Comparison of ENCODE assay signal across 19 cellular contexts in the genomic region with DNA sequence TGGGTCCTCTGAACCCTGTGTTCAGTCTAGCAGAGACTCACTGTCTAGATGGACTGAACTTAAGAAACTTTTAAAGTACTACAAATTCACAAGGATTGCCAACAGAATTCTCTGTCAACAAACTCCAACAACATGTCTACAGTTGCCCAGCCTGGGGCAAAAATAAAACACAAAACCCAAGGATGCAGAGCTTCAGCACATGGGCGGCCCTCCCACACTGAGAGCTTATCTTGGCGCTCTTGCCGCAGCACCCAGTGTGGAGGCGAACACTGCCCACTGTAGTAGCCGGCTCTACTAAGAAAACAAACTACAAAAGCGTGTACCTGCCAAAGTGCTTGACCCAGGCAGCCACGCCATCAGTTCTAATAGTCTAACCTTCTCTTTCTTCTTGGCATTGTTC.
DNase-seq lines count a peak whose midpoint lies in the region; ATAC-seq, FAIRE-seq and TF ChIP-seq lines count a peak whose summit lies in the region.
"Had no signal": no experiment of that assay in that cellular context is flagged by ENCODE, and none has a peak within 500 bp of the region (broad histone marks: within the 10 kb centered on the region; RNA-seq: fewer than 3 reads in every experiment).

No MANE protein-coding gene starts in this region.

- no peaks in the 10 kb centered on the region for H3K27me3 ChIP-seq in MG63
- no peaks in the 10 kb centered on the region for H3K27me3 ChIP-seq in K562 (ENCODE audit: control insufficient read depth in 2 of 2, insufficient read depth in 2 of 2, low read length in 2 of 2)
- no peaks in the 10 kb centered on the region for H3K27me3 ChIP-seq in left lung
- H3K27me3 ChIP-seq in testis = no peaks in the 10 kb centered on the region

- BruUV-seq in K562 (replicated peaks; lab: Mats Ljungman, UMichigan) = no TSS peak

- H3K36me3 ChIP-seq in MG63 (no peaks in the 10 kb centered on the region), K562 (ENCODE audit: control insufficient read depth, insufficient read depth, low read length) (no peaks in the 10 kb centered on the region), left lung (peaks cover 0 to 6% of the 10 kb centered on the region in 2 donors), testis (ENCODE audit: low read depth, missing control alignments) (no peaks in the 10 kb centered on the region)

- ATAC-seq in K562 = 0 out of 3 replicates have a peak, but pooled peaks have one; percentile 36
- peak; percentile 27 for ATAC-seq in left lung
- ATAC-seq: HepG2, Panc1 had no signal

- FAIRE-seq in K562 (lab: Jason Lieb, UNC) = no peak
- no peak for FAIRE-seq in urothelium cell line (lab: Jason Lieb, UNC)
- FAIRE-seq: H1, HepG2 had no signal

- H3K9ac ChIP-seq in K562 (ENCODE audit: insufficient read depth in 1 of 2, low read depth in 2 of 2, low read length in 2 of 2) = no peak overlapping the region

- H3K9me3 ChIP-seq in MG63 (no peaks in the 10 kb centered on the region), K562 (replicated peaks; ENCODE audit: control insufficient read depth, insufficient read depth, low read depth, low read length) (no peaks in the 10 kb centered on the region), left lung (no peaks in the 10 kb centered on the region), testis (no peaks in the 10 kb centered on the region)

- H3K79me2 ChIP-seq in K562 (ENCODE audit: control insufficient read depth, insufficient read depth, low read length) = no peaks in the 10 kb centered on the region

- CTCF ChIA-PET in K562 (lab: Yijun Ruan, JAX; ENCODE audit: low intra/inter-chr PET ratio) = no interaction called here

- DNase-seq in MG63 (peak; percentile 59), K562 (ENCODE audit: extremely low read depth in 1 of 4, low spot score in 3 of 4) (peak in 1 of 4 experiments; percentile 5), left lung (no peak), testis (peak; percentile 68), DMS53 (lab: John Stamatoyannopoulos, UW) (no peak), kidney glomerular epithelial cell (lab: John Stamatoyannopoulos, UW) (no peak), urothelium cell line (ENCODE audit: low spot score) (no peak)
- DNase-seq: COR-L47, EL, HFFc6, NCI-H1092, NCI-H2081 treated with DMSO at 0.1 percent for 48 hours, NCI-H510A treated with DMSO at 0.1 percent for 48 hours, NCI-H82, SHP77 had no signal

- no peak for TF ChIP-seq CTCF in K562 (IDR thresholded peaks at IDR 0.05 in 2 of 3, conservative IDR thresholded peaks at IDR 0.05 in 1 of 3; ENCODE audit: insufficient read depth in 2 of 3, low read depth in 1 of 3, low read length in 3 of 3)
- no peak for TF ChIP-seq CTCF in left lung (IDR thresholded peaks at IDR 0.05)
- no peak for TF ChIP-seq CTCF in testis (IDR thresholded peaks at IDR 0.05)

- intact Hi-C loops in K562 (cut with micrococcal nuclease) = no loop called here
- intact Hi-C loops in left lung (cut with DNase I) = no loop called here
- intact Hi-C loops in testis (cut with DNase I; ENCODE audit: low total_unique reads) = no loop called here

- no peak overlapping the region for H2AFZ ChIP-seq in K562 (ENCODE audit: low read depth, low read length)

- H3K4me2 ChIP-seq in K562 (ENCODE audit: insufficient read depth, low read length) = no peak overlapping the region

- POLR2A ChIA-PET in K562 (lab: Yijun Ruan, JAX) = no interaction called here

- no peaks in the 10 kb centered on the region for H3K9me1 ChIP-seq in K562 (ENCODE audit: control insufficient read depth, insufficient read depth, low read length)

- H3K4me1 ChIP-seq in K562 (replicated peaks in 1 of 2; ENCODE audit: control insufficient read depth in 2 of 2, insufficient read depth in 2 of 2, low read length in 2 of 2) (no peaks in the 10 kb centered on the region; a peak in 1 of 5 replicates), left lung (no peaks in the 10 kb centered on the region), testis (peaks cover 6% of the 10 kb centered on the region)

- no peak for TF ChIP-seq EP300 in K562 (IDR thresholded peaks at IDR 0.05; ENCODE audit: low read length)

- no peak for TF ChIP-seq RAD21 in K562 (CRISPR knock-in tag; conservative IDR thresholded peaks at IDR 0.05 in 1 of 2, IDR thresholded peaks at IDR 0.05 in 1 of 2)

- H3K4me3 ChIP-seq in MG63 = no peak overlapping the region
- H3K4me3 ChIP-seq in K562 = no peak overlapping the region
- no peak overlapping the region for H3K4me3 ChIP-seq in left lung
- H3K4me3 ChIP-seq in testis = no peak overlapping the region

- no peak for TF ChIP-seq POLR2A in K562 (conservative IDR thresholded peaks at IDR 0.05)
- TF ChIP-seq POLR2A in testis (IDR thresholded peaks at IDR 0.05) = no peak

- WGBS in K562 (ENCODE audit: insufficient coverage, low coverage, missing lambda C conversion rate) = 29% methylated on average over 6 of the region's 7 CpGs
- 65 to 74% methylated on average over 7 of the region's 7 CpGs for WGBS in testis, 2 donors

- H4K20me1 ChIP-seq in K562 (replicated peaks; ENCODE audit: control insufficient read depth, insufficient read depth, low read length) = no peaks in the 10 kb centered on the region

- H3K27ac ChIP-seq in K562 (ENCODE audit: extremely low read depth, low read depth, low read length) (no peak overlapping the region), left lung (no peak overlapping the region), testis (no peak overlapping the region)
- H3K27ac ChIP-seq: C4-2B had no signal

- in situ Hi-C loops in K562 (cut with MboI) = loop anchor here (25.0 kb wide), 1 partner anchor 524 kb away; no protein-coding TSS in a partner anchor

TF ChIP-seq in K562, 482 proteins besides CTCF, POLR2A, EP300 and RAD21:
- peak; percentile 40 for TF ChIP-seq ZFP36 (IDR thresholded peaks at IDR 0.05; ENCODE audit: low read depth, low read length, partially characterized antibody)
- no peak for TF ChIP-seq ERF (CRISPR knock-in tag; IDR thresholded peaks at IDR 0.05)
TF ChIP-seq in K562: peak in this region for 1.

Comparison
In these comparisons a context has a peak if more than half of its experiments do, and no peak if none do; other contexts are left out.
1. DNase-seq: peak in MG63 (single experiment) and testis (single experiment); none in left lung (0 of 2), DMS53 (single experiment), kidney glomerular epithelial cell (single experiment) and urothelium cell line (single experiment).